14 cellular contexts compared by ENCODE assay signal in the genomic region with DNA sequence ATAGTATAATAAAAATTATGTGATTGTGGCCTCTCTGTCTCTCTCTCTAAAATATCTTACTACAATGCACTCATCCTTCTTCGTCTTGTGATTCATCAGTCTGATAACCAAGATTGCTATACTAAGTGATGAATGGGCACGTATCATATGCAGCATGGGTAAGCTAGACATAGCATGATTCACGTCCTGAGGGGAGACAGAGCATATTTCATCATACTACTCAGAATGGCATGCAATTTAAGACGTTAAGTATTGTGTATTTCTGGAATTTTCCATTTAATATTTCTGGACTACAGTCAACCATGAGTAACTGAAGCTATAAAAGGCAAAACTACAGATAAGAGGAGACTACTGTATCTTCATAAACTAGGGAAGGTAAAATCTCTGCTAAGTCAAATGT.
DNase-seq lines count a peak whose midpoint lies in the region; ATAC-seq and TF ChIP-seq lines count a peak whose summit lies in the region.
"Had no signal": no experiment of that assay in that cellular context is flagged by ENCODE, and none has a peak within 500 bp of the region (broad histone marks: within the 10 kb centered on the region; RNA-seq: fewer than 3 reads in every experiment).

No MANE protein-coding gene starts in this region.

- H3K27ac ChIP-seq in foreskin keratinocyte = peak overlapping the region; percentile 62
- H3K27ac ChIP-seq: left ventricle myocardium inferior, right lobe of liver, SJCRH30 had no signal

- no peak for DNase-seq in left cardiac atrium
- DNase-seq in Right ventricle myocardium superior = no peak
- peak; percentile 82 to 90 for DNase-seq in SW 1271 (lab: John Stamatoyannopoulos, UW)
- peak; percentile 96 to 98 for DNase-seq in foreskin keratinocyte
- no peak for DNase-seq in GM20000 (ENCODE audit: low spot score)
- DNase-seq in GM10266 (ENCODE audit: extremely low spot score) = no peak
- DNase-seq in GDM1 (lab: John Stamatoyannopoulos, UW) = no peak
- DNase-seq: activated CD8-positive, alpha-beta memory T cell treated with anti-CD3 and anti-CD28 coated beads, Interleukin-2, amount 10 ng/mL, durations not matched to agents 7 days and 5 days; CD4-positive, alpha-beta memory T cell; left ventricle myocardium inferior; NCI-H1930; right lobe of liver; SJCRH30 had no signal

- TF ChIP-seq CTCF in foreskin keratinocyte (conservative IDR thresholded peaks at IDR 0.05) (no peak), GM20000 (IDR thresholded peaks at IDR 0.05; ENCODE audit: extremely low read depth, missing control alignments) (no peak), GM10266 (IDR thresholded peaks at IDR 0.05; ENCODE audit: control insufficient read depth, insufficient read depth, low read depth, missing control alignments) (no peak)

- peak; percentile 45 to 95 for ATAC-seq in left cardiac atrium
- ATAC-seq in Right ventricle myocardium superior (ENCODE audit: poor library complexity) = no peak
- ATAC-seq in foreskin keratinocyte = peak; percentile 96
- no peak for ATAC-seq in GM19463 (IDR thresholded peaks at IDR 0.05; ENCODE audit: unreplicated experiment)
- ATAC-seq: activated CD8-positive, alpha-beta memory T cell treated with anti-CD3 and anti-CD28 coated beads, Interleukin-2, amount 10 ng/mL, durations not matched to agents 7 days and 5 days; right lobe of liver had no signal

- intact Hi-C loops in left cardiac atrium (cut with DNase I) (no loop called here), Right ventricle myocardium superior (cut with DNase I) (no loop called here)

- no peaks in the 10 kb centered on the region for H3K27me3 ChIP-seq in foreskin keratinocyte
- H3K27me3 ChIP-seq: right lobe of liver, SJCRH30 had no signal

- peaks cover 30% of the 10 kb centered on the region for H3K4me1 ChIP-seq in foreskin keratinocyte
- H3K4me1 ChIP-seq: SJCRH30 had no signal

Comparison
In these comparisons a context has a peak if more than half of its experiments do, and no peak if none do; other contexts are left out.
1. ATAC-seq: peak in left cardiac atrium (2 of 2) and foreskin keratinocyte (single experiment); none in Right ventricle myocardium superior (single experiment) and GM19463 (single experiment).
2. DNase-seq: peak in SW 1271 (2 of 2) and foreskin keratinocyte (2 of 2); none in left cardiac atrium (single experiment), Right ventricle myocardium superior (single experiment), GM20000 (single experiment), GM10266 (single experiment) and GDM1 (single experiment).